Comparison of ENCODE assay signal across 20 cellular contexts in the genomic region with DNA sequence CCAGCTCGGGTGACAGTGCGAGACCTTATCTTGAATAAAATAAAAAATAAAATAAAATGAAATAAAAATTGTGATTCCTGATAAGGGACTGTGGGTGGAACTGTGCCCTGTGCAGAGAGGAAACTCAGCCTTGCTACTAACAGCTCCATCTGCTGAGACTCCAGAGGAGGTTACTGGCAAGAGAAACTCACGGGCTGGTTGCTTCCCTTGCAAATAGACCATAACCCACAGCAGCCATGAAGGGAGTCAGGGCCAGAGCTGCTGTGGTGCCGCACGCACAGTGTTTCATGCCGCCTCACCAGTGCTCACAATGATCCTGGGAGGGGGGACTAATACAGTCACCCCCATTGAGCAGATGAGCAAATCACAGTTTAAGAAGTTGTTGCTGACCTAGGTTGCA. TPM values are rescaled to one million over a fixed set of nuclear protein-coding genes. Genes with fewer than 3 reads are reported as not detected.
DNase-seq lines count a peak whose midpoint lies in the region; ATAC-seq and TF ChIP-seq lines count a peak whose summit lies in the region.
"Had no signal": no experiment of that assay in that cellular context is flagged by ENCODE, and none has a peak within 500 bp of the region (broad histone marks: within the 10 kb centered on the region; RNA-seq: fewer than 3 reads in every experiment).

No MANE protein-coding gene starts in this region.

- H3K36me3 Mint-ChIP-seq in CD14-positive monocyte, result peaks cover 42 to 61% of the 10 kb centered on the region in 2 donors
- H3K36me3 Mint-ChIP-seq in activated naive CD8-positive, alpha-beta T cell treated with anti-CD3 and anti-CD28 coated beads, Interleukin-2, amount 50 U/mL, for 24 hours (ENCODE audit: low read depth), result peaks cover 26% of the 10 kb centered on the region
- H3K36me3 Mint-ChIP-seq in CD8-positive, alpha-beta T cell, result peaks cover 44% of the 10 kb centered on the region

- no peaks in the 10 kb centered on the region for H3K27me3 ChIP-seq in CD8-positive, alpha-beta T cell (ENCODE audit: insufficient read depth, low read length)
- H3K27me3 ChIP-seq: left lung, tibial artery had no signal

- DNase-seq in AG09319 (ENCODE audit: extremely low read depth, low read depth) (no peak), CD14-positive monocyte (ENCODE audit: low spot score) (peak; percentile 8), midbrain (lab: John Stamatoyannopoulos, UW) (peak; percentile 40), NCI-H82 (lab: John Stamatoyannopoulos, UW) (no peak), dedifferentiated amniotic fluid mesenchymal stem cell (ENCODE audit: extremely low spot score) (no peak)
- no peak for DNase-seq in activated naive CD8-positive, alpha-beta T cell treated with anti-CD3 and anti-CD28 coated beads, Interleukin-2, amount 50 U/mL, for 24 hours
- no peak for DNase-seq in CD8-positive, alpha-beta T cell
- DNase-seq: GOT3; left lung; NCI-H1092 treated with DMSO at 0.1 percent for 48 hours; NCI-H2081; NCI-H446 treated with DMSO at 0.1 percent for 48 hours; stimulated activated CD8-positive, alpha-beta memory T cell treated with anti-CD3 and anti-CD28 coated beads, Interleukin-4, amount 100 ng/mL, for 48 hours; tibial artery had no signal

- TF ChIP-seq CTCF in AG09319 (IDR thresholded peaks at IDR 0.05; ENCODE audit: low read depth, low read length), result peak; percentile 14; the same call in 1 of the 2 replicates
- TF ChIP-seq CTCF in CD14-positive monocyte (IDR thresholded peaks at IDR 0.05), result no peak
- TF ChIP-seq CTCF in CD8-positive, alpha-beta T cell (IDR thresholded peaks at IDR 0.05), result no peak

- H3K4me1 ChIP-seq in CD8-positive, alpha-beta T cell (ENCODE audit: insufficient read depth, low read length), result peaks cover 30% of the 10 kb centered on the region

- ATAC-seq in activated naive CD8-positive, alpha-beta T cell treated with anti-CD3 and anti-CD28 coated beads, Interleukin-2, amount 50 U/mL, for 24 hours, result no peak
- no peak for ATAC-seq in CD8-positive, alpha-beta T cell
- ATAC-seq: left lung had no signal

- no peak overlapping the region for H3K27ac ChIP-seq in CD8-positive, alpha-beta T cell (ENCODE audit: low read depth, low read length)
- H3K27ac ChIP-seq: left lung had no signal

- CTCF ChIA-PET in CD8-positive, alpha-beta T cell (lab: Charles Lee), result no interaction called here

- no peak overlapping the region for H3K4me3 Mint-ChIP-seq in CD14-positive monocyte
- H3K4me3 Mint-ChIP-seq in activated naive CD8-positive, alpha-beta T cell treated with anti-CD3 and anti-CD28 coated beads, Interleukin-2, amount 50 U/mL, for 24 hours, result peak overlapping the region; percentile 8
- H3K4me3 Mint-ChIP-seq in CD8-positive, alpha-beta T cell, result no peak overlapping the region
- H3K4me3 Mint-ChIP-seq: activated CD4-positive, alpha-beta memory T cell treated with anti-CD3 and anti-CD28 coated beads for 36 hours had no signal

- intact Hi-C loops in CD14-positive monocyte (cut with micrococcal nuclease), result no loop called here
- intact Hi-C loops in CD8-positive, alpha-beta T cell (cut with DNase I, micrococcal nuclease), result no loop called here

- POLR2A ChIA-PET in CD8-positive, alpha-beta T cell (lab: Charles Lee), result no interaction called here

- peak overlapping the region in 2 of 7 donors; percentile 36 to 57 for H3K27ac Mint-ChIP-seq in CD14-positive monocyte
- H3K27ac Mint-ChIP-seq in activated naive CD8-positive, alpha-beta T cell treated with anti-CD3 and anti-CD28 coated beads, Interleukin-2, amount 50 U/mL, for 24 hours, result peak overlapping the region; percentile 99
- H3K27ac Mint-ChIP-seq in CD8-positive, alpha-beta T cell, result no peak overlapping the region
- H3K27ac Mint-ChIP-seq: activated CD4-positive, alpha-beta memory T cell treated with anti-CD3 and anti-CD28 coated beads for 36 hours had no signal

- peaks cover 47% of the 10 kb centered on the region for H3K4me1 Mint-ChIP-seq in CD14-positive monocyte
- peaks cover 99% of the 10 kb centered on the region for H3K4me1 Mint-ChIP-seq in activated naive CD8-positive, alpha-beta T cell treated with anti-CD3 and anti-CD28 coated beads, Interleukin-2, amount 50 U/mL, for 24 hours
- peaks cover 59% of the 10 kb centered on the region for H3K4me1 Mint-ChIP-seq in CD8-positive, alpha-beta T cell (ENCODE audit: low read depth)

- peaks cover 0 to 1% (median 0%) of the 10 kb centered on the region in 7 donors for H3K9me3 Mint-ChIP-seq in CD14-positive monocyte
- no peaks in the 10 kb centered on the region for H3K9me3 Mint-ChIP-seq in activated naive CD8-positive, alpha-beta T cell treated with anti-CD3 and anti-CD28 coated beads, Interleukin-2, amount 50 U/mL, for 24 hours
- no peaks in the 10 kb centered on the region for H3K9me3 Mint-ChIP-seq in CD8-positive, alpha-beta T cell
- H3K9me3 Mint-ChIP-seq: activated CD4-positive, alpha-beta memory T cell treated with anti-CD3 and anti-CD28 coated beads for 36 hours had no signal

- H3K9me3 ChIP-seq in CD8-positive, alpha-beta T cell (ENCODE audit: low read length), result no peaks in the 10 kb centered on the region
- H3K9me3 ChIP-seq: left lung, tibial artery had no signal

- no peaks in the 10 kb centered on the region for H3K36me3 ChIP-seq in CD8-positive, alpha-beta T cell (ENCODE audit: insufficient read depth, low read length)

- H3K4me3 ChIP-seq in CD8-positive, alpha-beta T cell (ENCODE audit: low read depth, low read length), result no peak overlapping the region
- H3K4me3 ChIP-seq: left lung, tibial artery had no signal

- peaks cover 0 to 2% (median 0%) of the 10 kb centered on the region in 3 donors for H3K27me3 Mint-ChIP-seq in CD14-positive monocyte (ENCODE audit: low read depth in 3 of 3)
- H3K27me3 Mint-ChIP-seq in activated naive CD8-positive, alpha-beta T cell treated with anti-CD3 and anti-CD28 coated beads, Interleukin-2, amount 50 U/mL, for 24 hours, result peaks cover 2% of the 10 kb centered on the region
- H3K27me3 Mint-ChIP-seq in CD8-positive, alpha-beta T cell (ENCODE audit: low read depth), result no peaks in the 10 kb centered on the region
- H3K27me3 Mint-ChIP-seq: activated CD4-positive, alpha-beta memory T cell treated with anti-CD3 and anti-CD28 coated beads for 36 hours had no signal

RNA-seq across cellular contexts. Expression of a gene that starts 13.7 kb away (rescaled TPM):
- 1 to 10 TPM; 2.8 to 7.6 TPM for polyA plus RNA-seq in CD14-positive monocyte
- 100 to 1,000 TPM; 106 to 115 TPM for total RNA-seq in CD8-positive, alpha-beta T cell

RNA-seq across cellular contexts. Expression of a gene that starts 41.9 kb away (rescaled TPM):
- not detected for polyA plus RNA-seq in CD14-positive monocyte
- not detected for total RNA-seq in CD8-positive, alpha-beta T cell
- total RNA-seq: activated CD4-positive, alpha-beta memory T cell treated with anti-CD3 and anti-CD28 coated beads for 36 hours; fibroblast of lung; left lung; LHCN-M2; mucosa of gallbladder; renal cortical epithelial cell had no signal
- polyA plus RNA-seq: fibroblast of lung had no signal

RNA-seq across cellular contexts. Expression of a gene that starts 55.7 kb away (rescaled TPM):
- polyA plus RNA-seq in CD14-positive monocyte, result not detected
- not detected for total RNA-seq in CD8-positive, alpha-beta T cell
- total RNA-seq: activated CD4-positive, alpha-beta memory T cell treated with anti-CD3 and anti-CD28 coated beads for 36 hours had no signal

RNA-seq across cellular contexts. Expression of a gene that starts 59.7 kb away (rescaled TPM):
- not detected for polyA plus RNA-seq in CD14-positive monocyte
- not detected for total RNA-seq in CD8-positive, alpha-beta T cell
- total RNA-seq: activated CD4-positive, alpha-beta memory T cell treated with anti-CD3 and anti-CD28 coated beads for 36 hours; cerebellum; LHCN-M2 had no signal
- polyA plus RNA-seq: fibroblast of lung had no signal

Comparison
In these comparisons a context has a peak if more than half of its experiments do, and no peak if none do; other contexts are left out.
1. DNase-seq: peak in CD14-positive monocyte (single experiment) and midbrain (single experiment); none in AG09319 (single experiment), activated naive CD8-positive, alpha-beta T cell treated with anti-CD3 and anti-CD28 coated beads, Interleukin-2, amount 50 U/mL, for 24 hours (single experiment), CD8-positive, alpha-beta T cell (0 of 7), NCI-H82 (single experiment) and dedifferentiated amniotic fluid mesenchymal stem cell (single experiment).